In genomic region chr10:36202861-36203260, GRCh38 we compare ENCODE assay signal across 27 cellular contexts.
"Had no signal": no experiment of that assay in that cellular context is flagged by ENCODE, and none has a peak within 500 bp of the region (broad histone marks: within the 10 kb centered on the region; RNA-seq: fewer than 3 reads in every experiment).

No MANE protein-coding gene starts in this region.

- H3K4me3 ChIP-seq: left ventricle myocardium inferior, lung, neural progenitor cell, right atrium auricular region, right lobe of liver, smooth muscle cell, stomach, testis, thyroid gland, transverse colon, upper lobe of left lung, vagina had no signal

- H3K4me1 ChIP-seq: left ventricle myocardium inferior, neural progenitor cell, parathyroid adenoma, right atrium auricular region, right lobe of liver, stomach, testis, thyroid gland, transverse colon, upper lobe of left lung, vagina had no signal

- H3K27ac Mint-ChIP-seq: immature natural killer cell; mesothelial cell of epicardium; naive B cell; natural killer cell; nephron progenitor cell; neural progenitor cell; progenitor cell of endocrine pancreas; stimulated activated naive B cell treated with anti-CD40 and anti-IgM and Interleukin-4, amounts not matched to agents 10 μg/mL and 1 μg/mL and 100 μg/mL, for 72 hours had no signal

- ATAC-seq: natural killer cell; right lobe of liver; stimulated activated naive B cell treated with anti-CD40 and anti-IgM and Interleukin-4, amounts not matched to agents 10 μg/mL and 1 μg/mL and 100 μg/mL, for 72 hours; stimulated activated naive CD8-positive, alpha-beta T cell treated with anti-CD3 and anti-CD28 coated beads, Interleukin-15, Interleukin-2, amounts not matched to agents 100 U/mL and 50 U/mL, for 24 hours had no signal

- H3K36me3 ChIP-seq: left ventricle myocardium inferior, neural progenitor cell, neutrophil, right atrium auricular region, right lobe of liver, stomach, thyroid gland, transverse colon, upper lobe of left lung, vagina had no signal

- H3K27me3 Mint-ChIP-seq: naive B cell; stimulated activated naive B cell treated with anti-CD40 and anti-IgM and Interleukin-4, amounts not matched to agents 10 μg/mL and 1 μg/mL and 100 μg/mL, for 72 hours had no signal

- H3K4me3 Mint-ChIP-seq: immature natural killer cell; mesothelial cell of epicardium; naive B cell; natural killer cell; nephron progenitor cell; neural progenitor cell; stimulated activated naive B cell treated with anti-CD40 and anti-IgM and Interleukin-4, amounts not matched to agents 10 μg/mL and 1 μg/mL and 100 μg/mL, for 72 hours had no signal

- H2AFZ ChIP-seq: neural progenitor cell, parathyroid adenoma had no signal

- H3K9me3 ChIP-seq: left ventricle myocardium inferior, neutrophil, right atrium auricular region, right lobe of liver, stomach, testis, thyroid gland, transverse colon, upper lobe of left lung, vagina had no signal

- H3K4me1 Mint-ChIP-seq: immature natural killer cell; naive B cell; natural killer cell; nephron progenitor cell; neural progenitor cell; stimulated activated naive B cell treated with anti-CD40 and anti-IgM and Interleukin-4, amounts not matched to agents 10 μg/mL and 1 μg/mL and 100 μg/mL, for 72 hours had no signal

- H3K9ac ChIP-seq: neural progenitor cell, parathyroid adenoma had no signal

- H3K27me3 ChIP-seq: neural progenitor cell, neutrophil, right atrium auricular region, right lobe of liver, stomach, testis, thyroid gland, transverse colon, upper lobe of left lung, vagina had no signal

- H3K27ac ChIP-seq: left ventricle myocardium inferior, neural progenitor cell, neutrophil, parathyroid adenoma, right atrium auricular region, right lobe of liver, stomach, testis, thyroid gland, transverse colon, upper lobe of left lung, vagina had no signal

- H3K4me2 ChIP-seq: neural progenitor cell, smooth muscle cell had no signal

- DNase-seq: hypothalamus; immature natural killer cell; left ventricle myocardium inferior; mesendoderm; naive B cell; natural killer cell; nephron progenitor cell; occipital lobe; right lobe of liver; stimulated activated CD4-positive, alpha-beta T cell treated with anti-CD3 and anti-CD28 coated beads, Interleukin-1b, Interleukin-23, amount 100 ng/mL, for 48 hours; stimulated activated CD4-positive, alpha-beta T cell treated with anti-CD3 and anti-CD28 coated beads, Interleukin-4, amount 100 ng/mL, for 1 hour; stimulated activated naive B cell treated with anti-CD40 and anti-IgM and Interleukin-4, amounts not matched to agents 10 μg/mL and 1 μg/mL and 100 μg/mL, for 72 hours; stimulated activated naive CD8-positive, alpha-beta T cell treated with anti-CD3 and anti-CD28 coated beads, Interleukin-15, Interleukin-2, amounts not matched to agents 100 U/mL and 50 U/mL, for 24 hours; stomach; testis; thyroid gland; transverse colon; upper lobe of left lung had no signal

- H3K79me2 ChIP-seq: parathyroid adenoma had no signal

- H3K36me3 Mint-ChIP-seq: immature natural killer cell; mesothelial cell of epicardium; naive B cell; natural killer cell; neural progenitor cell; stimulated activated naive B cell treated with anti-CD40 and anti-IgM and Interleukin-4, amounts not matched to agents 10 μg/mL and 1 μg/mL and 100 μg/mL, for 72 hours had no signal
